In the genomic region with DNA sequence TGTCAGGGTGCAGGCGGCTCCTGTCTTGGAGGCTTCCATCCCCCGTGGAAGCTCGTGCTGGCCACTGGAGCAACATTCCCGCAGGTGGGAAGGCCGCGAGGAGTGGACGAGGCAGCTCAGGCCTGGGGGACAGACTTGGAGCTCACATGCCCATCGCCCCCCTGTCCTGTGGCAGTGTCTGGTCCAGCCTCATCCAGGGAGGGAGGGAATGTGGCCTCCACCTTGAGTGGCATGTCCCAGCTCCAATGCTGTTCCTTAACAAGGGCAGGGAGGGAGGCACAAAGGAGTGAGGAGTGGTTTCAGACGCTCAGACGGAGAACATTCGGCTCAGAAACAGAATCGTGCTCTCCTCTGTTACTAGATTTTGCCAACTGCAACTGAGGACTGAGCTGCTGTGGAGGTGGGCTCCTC, we compare ENCODE assay signal across 8 cellular contexts.
DNase-seq lines count a peak whose midpoint lies in the region; ATAC-seq and TF ChIP-seq lines count a peak whose summit lies in the region.

No MANE protein-coding gene starts in this region.

- peak overlapping the region; percentile 67 for H3K4me3 ChIP-seq in PC-3 (ENCODE audit: low read length)
- H3K4me3 ChIP-seq in testis, result peak overlapping the region in 1 of 2 donors; percentile 40

- peaks cover 54% of the 10 kb centered on the region for H3K4me1 Mint-ChIP-seq in activated T-cell treated with anti-CD3 and anti-CD28 coated beads, Interleukin-2, amount 50 U/mL, for 24 hours (ENCODE audit: low read depth)

- no peak overlapping the region for H2AFZ ChIP-seq in PC-3 (ENCODE audit: low read length)

- H3K4me1 ChIP-seq in PC-3 (ENCODE audit: insufficient read depth, low read length) (peaks cover 37% of the 10 kb centered on the region), testis (peaks cover 5% of the 10 kb centered on the region)

- POLR2A ChIA-PET in PC-3 (lab: Charles Lee; ENCODE audit: unreplicated experiment), result no interaction called here

- H3K27me3 ChIP-seq in PC-3 (ENCODE audit: low read length), result no peaks in the 10 kb centered on the region
- H3K27me3 ChIP-seq in testis, result no peaks in the 10 kb centered on the region

- peaks cover 51% of the 10 kb centered on the region for H3K36me3 Mint-ChIP-seq in activated T-cell treated with anti-CD3 and anti-CD28 coated beads, Interleukin-2, amount 50 U/mL, for 24 hours (ENCODE audit: low read depth)

- H3K4me2 ChIP-seq in PC-3 (ENCODE audit: low read length), result peak overlapping the region; percentile 88

- no peak for TF ChIP-seq CTCF in PC-3 (conservative IDR thresholded peaks at IDR 0.05; ENCODE audit: low read depth, low read length)
- TF ChIP-seq CTCF in testis (IDR thresholded peaks at IDR 0.05), result no peak

- H3K9me2 ChIP-seq in PC-3 (replicated peaks; ENCODE audit: low read length), result no peaks in the 10 kb centered on the region

- peaks cover 5% of the 10 kb centered on the region for H3F3A ChIP-seq in PC-3 (ENCODE audit: low read length, unreplicated experiment)

- no peak for DNase-seq in activated T-cell treated with anti-CD3 and anti-CD28 coated beads, Interleukin-2, amount 50 U/mL, for 24 hours
- DNase-seq in activated T-cell treated with anti-CD3 and anti-CD28 coated beads, Interleukin-2, amount 50 U/mL, for 48 hours, result no peak
- DNase-seq in PC-3 (peak; percentile 12), dermis blood vessel endothelial cell (peak; percentile 48), medulla oblongata (ENCODE audit: extremely low spot score) (peak; percentile 66), testis (peak; percentile 51), RPMI8226 (no peak)
- DNase-seq in stimulated activated CD4-positive, alpha-beta T cell treated with anti-CD3 and anti-CD28 coated beads, Interleukin-2, amount 100 ng/mL, for 48 hours, result no peak

- CTCF ChIA-PET in PC-3 (lab: Charles Lee), result interaction anchor here (0.6 kb wide), 1 partner anchor 405 kb away, joined by 3 read pairs; no protein-coding TSS in a partner anchor

- peak overlapping the region; percentile 98 for H3K27ac Mint-ChIP-seq in activated T-cell treated with anti-CD3 and anti-CD28 coated beads, Interleukin-2, amount 50 U/mL, for 24 hours

- TF ChIP-seq POLR2A in testis (IDR thresholded peaks at IDR 0.05), result no peak

- H3K36me3 ChIP-seq in PC-3 (ENCODE audit: low read depth, low read length) (peaks cover 3% of the 10 kb centered on the region; the same call in 1 of the 2 replicates), testis (ENCODE audit: low read depth, missing control alignments) (no peaks in the 10 kb centered on the region)

- 40 to 66% methylated on average over 4 to 12 of the region's 12 CpGs for WGBS in testis, 2 donors

- intact Hi-C loops in PC-3 (cut with micrococcal nuclease), result loop anchor here (2.0 kb wide), 2 partner anchors 39 to 61 kb away; no protein-coding TSS in a partner anchor
- intact Hi-C loops in testis (cut with DNase I; ENCODE audit: low total_unique reads), result no loop called here

- H3K27ac ChIP-seq in PC-3 (ENCODE audit: low read length) (peak overlapping the region; percentile 97), testis (peak overlapping the region; percentile 63 to 75)

- no peaks in the 10 kb centered on the region for H3K79me2 ChIP-seq in PC-3 (ENCODE audit: low read length)

- no peaks in the 10 kb centered on the region for H4K20me1 ChIP-seq in PC-3 (ENCODE audit: low read length)

- peak overlapping the region; percentile 89 for H3K9ac ChIP-seq in PC-3 (ENCODE audit: low read length)

- peak; percentile 2; the same call in 1 of the 2 replicates for ATAC-seq in PC-3

- H3K4me3 Mint-ChIP-seq in activated T-cell treated with anti-CD3 and anti-CD28 coated beads, Interleukin-2, amount 50 U/mL, for 24 hours, result peak overlapping the region; percentile 65

- no TSS peak for BruUV-seq in PC-3 (replicated peaks; lab: Mats Ljungman, UMichigan)

- no peaks in the 10 kb centered on the region for H3K9me3 Mint-ChIP-seq in activated T-cell treated with anti-CD3 and anti-CD28 coated beads, Interleukin-2, amount 50 U/mL, for 24 hours

- H3K27me3 Mint-ChIP-seq in activated T-cell treated with anti-CD3 and anti-CD28 coated beads, Interleukin-2, amount 50 U/mL, for 24 hours, result no peaks in the 10 kb centered on the region

- H3K9me3 ChIP-seq in PC-3 (ENCODE audit: low read length) (no peaks in the 10 kb centered on the region), testis (no peaks in the 10 kb centered on the region)

Comparison
In these comparisons a context has a peak if more than half of its experiments do, and no peak if none do; other contexts are left out.
1. DNase-seq: peak in PC-3 (single experiment), dermis blood vessel endothelial cell (single experiment), medulla oblongata (single experiment) and testis (single experiment); none in activated T-cell treated with anti-CD3 and anti-CD28 coated beads, Interleukin-2, amount 50 U/mL, for 24 hours (single experiment), activated T-cell treated with anti-CD3 and anti-CD28 coated beads, Interleukin-2, amount 50 U/mL, for 48 hours (0 of 2), stimulated activated CD4-positive, alpha-beta T cell treated with anti-CD3 and anti-CD28 coated beads, Interleukin-2, amount 100 ng/mL, for 48 hours (0 of 2) and RPMI8226 (single experiment).